1 cellular context compared by ENCODE assay signal in genomic region chr11:65850217-65851082, GRCh38.
TF ChIP-seq lines count a peak whose summit lies in the region.

No MANE protein-coding gene starts in this region.

TF ChIP-seq in GM12878, 131 proteins besides CTCF, POLR2A, EP300 and RAD21:
- TF ChIP-seq NR2F1 (conservative IDR thresholded peaks at IDR 0.05): 0 out of 2 replicates have a peak, but pooled peaks have one; percentile 34
- TF ChIP-seq ZNF622 (IDR thresholded peaks at IDR 0.05): no peak
- TF ChIP-seq PAX5 (IDR thresholded peaks at IDR 0.05; ENCODE audit: borderline replicate concordance, low read depth, low read length): 0 out of 2 replicates have a peak, but pooled peaks have one; percentile 2
- TF ChIP-seq MTA3 (IDR thresholded peaks at IDR 0.05; ENCODE audit: borderline replicate concordance, low read length): no peak
- peak; percentile 60 for TF ChIP-seq POLR2AphosphoS5 (IDR thresholded peaks at IDR 0.05; ENCODE audit: low read length)
- no peak for TF ChIP-seq HDAC6 (IDR thresholded peaks at IDR 0.05; ENCODE audit: unreplicated experiment)
- TF ChIP-seq MLLT1 (IDR thresholded peaks at IDR 0.05): no peak
- TF ChIP-seq EED (IDR thresholded peaks at IDR 0.05; ENCODE audit: low read depth): no peak
- TF ChIP-seq CREB1 (IDR thresholded peaks at IDR 0.05; ENCODE audit: low read depth): no peak
- TF ChIP-seq KLF5 (IDR thresholded peaks at IDR 0.05; ENCODE audit: partially characterized antibody): no peak
- TF ChIP-seq SMAD1 (IDR thresholded peaks at IDR 0.05; ENCODE audit: low read depth, partially characterized antibody): no peak
- TF ChIP-seq ZNF384 (IDR thresholded peaks at IDR 0.05; ENCODE audit: borderline replicate concordance, low read depth, low read length): no peak
- TF ChIP-seq ETV6 (conservative IDR thresholded peaks at IDR 0.05 in 1 of 2, IDR thresholded peaks at IDR 0.05 in 1 of 2; ENCODE audit: borderline replicate concordance in 1 of 2, low read depth in 1 of 2): no peak
- peak; percentile 26; the same call in 1 of the 2 replicates for TF ChIP-seq NR2C1 (IDR thresholded peaks at IDR 0.05)
- no peak for TF ChIP-seq SRF (IDR thresholded peaks at IDR 0.05; ENCODE audit: low read depth in 2 of 2, low read length in 2 of 2)
